In genomic region chr18:78679861-78680260, GRCh38 we compare ENCODE assay signal across 22 cellular contexts.
"Had no signal": no experiment of that assay in that cellular context is flagged by ENCODE, and none has a peak within 500 bp of the region (broad histone marks: within the 10 kb centered on the region; RNA-seq: fewer than 3 reads in every experiment).

No MANE protein-coding gene starts in this region.

- DNase-seq: dermis blood vessel endothelial cell; effector CD4-positive, alpha-beta T cell; effector memory CD4-positive, alpha-beta T cell; foreskin keratinocyte; heart left ventricle; hypothalamus; immature natural killer cell; islet precursor cell; left cardiac atrium; left lung; left ventricle myocardium superior; lower lobe of right lung; mesenchymal stem cell; midbrain had no signal

- H3K4me1 ChIP-seq: esophagus muscularis mucosa, foreskin keratinocyte, gastroesophageal sphincter, heart left ventricle, left lung, lower lobe of right lung had no signal

- FAIRE-seq: colon, endothelial cell of umbilical vein, frontal cortex had no signal

- H3K4me3 ChIP-seq: coronary artery, dorsolateral prefrontal cortex, esophagus muscularis mucosa, gastroesophageal sphincter, heart left ventricle, hepatocyte, left lung, lower lobe of right lung had no signal

- H3K9me3 ChIP-seq: esophagus muscularis mucosa, gastroesophageal sphincter, heart left ventricle, left lung, lower lobe of right lung had no signal

- H3K27ac ChIP-seq: coronary artery, dorsolateral prefrontal cortex, esophagus muscularis mucosa, foreskin keratinocyte, gastroesophageal sphincter, hepatocyte, left lung, lower lobe of right lung had no signal

- H3K36me3 ChIP-seq: esophagus muscularis mucosa, gastroesophageal sphincter, heart left ventricle, left lung, lower lobe of right lung had no signal

- ATAC-seq: foreskin keratinocyte, gastroesophageal sphincter, heart left ventricle, left cardiac atrium, left lung, left ventricle myocardium superior, lower lobe of right lung had no signal

- H3K27me3 ChIP-seq: foreskin keratinocyte, hepatocyte had no signal
